Comparison of ENCODE assay signal across 25 cellular contexts in genomic region chr16:67147437-67148140, GRCh38. TPM values are rescaled to one million over a fixed set of nuclear protein-coding genes. Genes with fewer than 3 reads are reported as not detected.
DNase-seq lines count a peak whose midpoint lies in the region; ATAC-seq and TF ChIP-seq lines count a peak whose summit lies in the region.
"Had no signal": no experiment of that assay in that cellular context is flagged by ENCODE, and none has a peak within 500 bp of the region (broad histone marks: within the 10 kb centered on the region; RNA-seq: fewer than 3 reads in every experiment).

No MANE protein-coding gene starts in this region.

- no peak for ATAC-seq in activated CD8-positive, alpha-beta T cell treated with anti-CD3 and anti-CD28 coated beads, Interleukin-2, amount 10 ng/mL, durations not matched to agents 7 days and 5 days
- no peak for ATAC-seq in activated CD8-positive, alpha-beta T cell treated with anti-CD3 and anti-CD28 coated beads for 36 hours
- ATAC-seq in sciatic nerve (no peak), left lung (no peak)
- ATAC-seq: effector memory CD8-positive, alpha-beta T cell; naive thymus-derived CD4-positive, alpha-beta T cell; stimulated activated naive CD8-positive, alpha-beta T cell treated with anti-CD3 and anti-CD28 coated beads, Interleukin-15, Interleukin-2, amounts not matched to agents 100 U/mL and 50 U/mL, for 24 hours had no signal

- peaks cover 3% of the 10 kb centered on the region for H3K27me3 Mint-ChIP-seq in activated CD8-positive, alpha-beta T cell treated with anti-CD3 and anti-CD28 coated beads, Interleukin-2, amount 10 ng/mL, durations not matched to agents 7 days and 5 days (ENCODE audit: low read depth)
- peaks cover 12% of the 10 kb centered on the region for H3K27me3 Mint-ChIP-seq in activated CD8-positive, alpha-beta T cell treated with anti-CD3 and anti-CD28 coated beads for 36 hours
- H3K27me3 Mint-ChIP-seq in activated T-helper 1 cell treated with anti-CD3 and anti-CD28 coated beads, Interleukin-12 subunit alpha, Interleukin-12 subunit beta, Interleukin-2, Interleukin-4 antibody, amounts not matched to agents 30 ng/mL and 10 ng/mL and 1 ng/mL, durations not matched to agents 14 hours and 24 hours and 36 hours (ENCODE audit: insufficient read depth): no peaks in the 10 kb centered on the region
- H3K27me3 Mint-ChIP-seq in CD4-positive, alpha-beta memory T cell: no peaks in the 10 kb centered on the region
- H3K27me3 Mint-ChIP-seq: effector memory CD8-positive, alpha-beta T cell had no signal

- TF ChIP-seq CTCF in activated CD8-positive, alpha-beta T cell treated with anti-CD3 and anti-CD28 coated beads for 36 hours (IDR thresholded peaks at IDR 0.05): no peak
- TF ChIP-seq CTCF in tibial nerve (IDR thresholded peaks at IDR 0.05) (no peak), left lung (IDR thresholded peaks at IDR 0.05) (no peak)

- no peak for TF ChIP-seq EP300 in tibial nerve (IDR thresholded peaks at IDR 0.05)

- H3K9me3 ChIP-seq in tibial nerve: no peaks in the 10 kb centered on the region
- no peaks in the 10 kb centered on the region for H3K9me3 ChIP-seq in CD4-positive, alpha-beta memory T cell (ENCODE audit: control insufficient read depth in 1 of 2, low read length in 2 of 2)
- H3K9me3 ChIP-seq in left lung: no peaks in the 10 kb centered on the region
- H3K9me3 ChIP-seq: ascending aorta, testis had no signal

- peaks cover 17% of the 10 kb centered on the region for H3K4me1 Mint-ChIP-seq in activated CD8-positive, alpha-beta T cell treated with anti-CD3 and anti-CD28 coated beads, Interleukin-2, amount 10 ng/mL, durations not matched to agents 7 days and 5 days (ENCODE audit: low read depth)
- peaks cover 7% of the 10 kb centered on the region for H3K4me1 Mint-ChIP-seq in activated CD8-positive, alpha-beta T cell treated with anti-CD3 and anti-CD28 coated beads for 36 hours (ENCODE audit: low read depth)
- H3K4me1 Mint-ChIP-seq in activated T-helper 1 cell treated with anti-CD3 and anti-CD28 coated beads, Interleukin-12 subunit alpha, Interleukin-12 subunit beta, Interleukin-2, Interleukin-4 antibody, amounts not matched to agents 30 ng/mL and 10 ng/mL and 1 ng/mL, durations not matched to agents 14 hours and 24 hours and 36 hours (ENCODE audit: low read depth): peaks cover 13% of the 10 kb centered on the region
- H3K4me1 Mint-ChIP-seq in CD4-positive, alpha-beta memory T cell: peaks cover 6 to 28% (median 14%) of the 10 kb centered on the region in 4 donors

- H3K4me1 ChIP-seq in tibial nerve (peaks cover 0 to 20% (median 7%) of the 10 kb centered on the region in 4 donors), left lung (peaks cover 0 to 25% of the 10 kb centered on the region in 2 donors)
- peaks cover 11% of the 10 kb centered on the region for H3K4me1 ChIP-seq in CD4-positive, alpha-beta memory T cell (ENCODE audit: insufficient read depth, low read length)

- no peaks in the 10 kb centered on the region for H3K9me3 Mint-ChIP-seq in activated CD8-positive, alpha-beta T cell treated with anti-CD3 and anti-CD28 coated beads, Interleukin-2, amount 10 ng/mL, durations not matched to agents 7 days and 5 days (ENCODE audit: insufficient read depth)
- no peaks in the 10 kb centered on the region for H3K9me3 Mint-ChIP-seq in activated CD8-positive, alpha-beta T cell treated with anti-CD3 and anti-CD28 coated beads for 36 hours
- H3K9me3 Mint-ChIP-seq in activated T-helper 1 cell treated with anti-CD3 and anti-CD28 coated beads, Interleukin-12 subunit alpha, Interleukin-12 subunit beta, Interleukin-2, Interleukin-4 antibody, amounts not matched to agents 30 ng/mL and 10 ng/mL and 1 ng/mL, durations not matched to agents 14 hours and 24 hours and 36 hours: no peaks in the 10 kb centered on the region
- peaks cover 0 to 5% (median 0%) of the 10 kb centered on the region in 8 donors for H3K9me3 Mint-ChIP-seq in CD4-positive, alpha-beta memory T cell
- H3K9me3 Mint-ChIP-seq: activated B cell treated with CpG ODN at 0.5 μM for 24 hours; effector memory CD8-positive, alpha-beta T cell had no signal

- H3K27ac ChIP-seq in tibial nerve: no peak overlapping the region
- H3K27ac ChIP-seq in CD4-positive, alpha-beta memory T cell (ENCODE audit: low read depth, low read length): no peak overlapping the region
- no peak overlapping the region for H3K27ac ChIP-seq in left lung
- H3K27ac ChIP-seq: ascending aorta, C4-2B, testis had no signal

- H3K36me3 ChIP-seq in tibial nerve (peaks cover 0 to 73% (median 19%) of the 10 kb centered on the region in 3 donors), left lung (peaks cover 0 to 71% of the 10 kb centered on the region in 2 donors)
- H3K36me3 ChIP-seq in CD4-positive, alpha-beta memory T cell (ENCODE audit: insufficient read depth, low read length): peaks cover 13% of the 10 kb centered on the region

- H3K4me3 ChIP-seq in tibial nerve: no peak overlapping the region
- no peak overlapping the region for H3K4me3 ChIP-seq in CD4-positive, alpha-beta memory T cell (ENCODE audit: low read length in 2 of 2)
- no peak overlapping the region for H3K4me3 ChIP-seq in left lung
- H3K4me3 ChIP-seq: ascending aorta, testis had no signal

- H3K36me3 Mint-ChIP-seq in activated CD8-positive, alpha-beta T cell treated with anti-CD3 and anti-CD28 coated beads, Interleukin-2, amount 10 ng/mL, durations not matched to agents 7 days and 5 days (ENCODE audit: low read depth): peaks cover 46% of the 10 kb centered on the region
- H3K36me3 Mint-ChIP-seq in activated CD8-positive, alpha-beta T cell treated with anti-CD3 and anti-CD28 coated beads for 36 hours (ENCODE audit: low read depth): peaks cover 51% of the 10 kb centered on the region
- H3K36me3 Mint-ChIP-seq in activated T-helper 1 cell treated with anti-CD3 and anti-CD28 coated beads, Interleukin-12 subunit alpha, Interleukin-12 subunit beta, Interleukin-2, Interleukin-4 antibody, amounts not matched to agents 30 ng/mL and 10 ng/mL and 1 ng/mL, durations not matched to agents 14 hours and 24 hours and 36 hours (ENCODE audit: low read depth): peaks cover 34% of the 10 kb centered on the region
- peaks cover 25 to 37% of the 10 kb centered on the region in 2 donors for H3K36me3 Mint-ChIP-seq in CD4-positive, alpha-beta memory T cell

- POLR2A ChIA-PET in activated CD8-positive, alpha-beta T cell treated with anti-CD3 and anti-CD28 coated beads, Interleukin-2, amount 10 ng/mL, durations not matched to agents 7 days and 5 days (lab: Charles Lee): no interaction called here
- POLR2A ChIA-PET in activated CD8-positive, alpha-beta T cell treated with anti-CD3 and anti-CD28 coated beads for 36 hours (lab: Charles Lee): interaction anchor here (1.2 kb wide), 1 partner anchor 64 kb away, joined by 3 read pairs; no protein-coding TSS in a partner anchor
- POLR2A ChIA-PET in CD4-positive, alpha-beta memory T cell (lab: Charles Lee; ENCODE audit: partially characterized antibody): interaction anchor here (1.1 kb wide), 1 partner anchor 16 kb away, joined by 4 read pairs; no protein-coding TSS in a partner anchor

- WGBS in tibial nerve, 2 donors: 91 to 95% methylated on average over 4 of the region's 4 CpGs

- intact Hi-C loops in activated CD8-positive, alpha-beta T cell treated with anti-CD3 and anti-CD28 coated beads for 36 hours (cut with micrococcal nuclease): no loop called here
- intact Hi-C loops in activated T-helper 1 cell treated with anti-CD3 and anti-CD28 coated beads, Interleukin-12 subunit alpha, Interleukin-12 subunit beta, Interleukin-2, Interleukin-4 antibody, amounts not matched to agents 30 ng/mL and 10 ng/mL and 1 ng/mL, durations not matched to agents 14 hours and 24 hours and 36 hours (cut with micrococcal nuclease): no loop called here
- intact Hi-C loops in sciatic nerve (cut with DNase I): no loop called here
- intact Hi-C loops in CD4-positive, alpha-beta memory T cell (cut with micrococcal nuclease): no loop called here
- intact Hi-C loops in left lung (cut with DNase I): no loop called here

- TF ChIP-seq POLR2A in tibial nerve (IDR thresholded peaks at IDR 0.05): no peak

- CTCF ChIA-PET in activated CD8-positive, alpha-beta T cell treated with anti-CD3 and anti-CD28 coated beads, Interleukin-2, amount 10 ng/mL, durations not matched to agents 7 days and 5 days (lab: Charles Lee): no interaction called here
- CTCF ChIA-PET in activated CD8-positive, alpha-beta T cell treated with anti-CD3 and anti-CD28 coated beads for 36 hours (lab: Charles Lee): no interaction called here
- CTCF ChIA-PET in CD4-positive, alpha-beta memory T cell (lab: Charles Lee; ENCODE audit: partially characterized antibody): no interaction called here

- DNase-seq in activated CD8-positive, alpha-beta T cell treated with anti-CD3 and anti-CD28 coated beads, Interleukin-2, amount 10 ng/mL, durations not matched to agents 7 days and 5 days: no peak
- DNase-seq in activated CD8-positive, alpha-beta T cell treated with anti-CD3 and anti-CD28 coated beads for 36 hours: no peak
- DNase-seq in activated T-helper 1 cell treated with anti-CD3 and anti-CD28 coated beads, Interleukin-12 subunit alpha, Interleukin-12 subunit beta, Interleukin-2, Interleukin-4 antibody, amounts not matched to agents 30 ng/mL and 10 ng/mL and 1 ng/mL, durations not matched to agents 14 hours and 24 hours and 36 hours (ENCODE audit: low spot score): no peak
- peak; percentile 48 for DNase-seq in islet precursor cell
- DNase-seq in sciatic nerve (ENCODE audit: low spot score): peak; percentile 33
- no peak for DNase-seq in tibial nerve (ENCODE audit: low spot score in 2 of 2)
- DNase-seq in CD4-positive, alpha-beta memory T cell: no peak
- DNase-seq in left lung: no peak
- DNase-seq: activated B cell treated with CpG ODN at 0.5 μM for 24 hours; activated effector memory CD4-positive, alpha-beta T cell treated with Interleukin-2 at 50 U/mL for 16 hours; Calu3; cortex of kidney; DMS79 treated with DMSO at 0.1 percent for 48 hours; effector memory CD8-positive, alpha-beta T cell; GF-D8; glutamatergic neuron; naive thymus-derived CD4-positive, alpha-beta T cell; NCI-H1048; NCI-H2107; NCI-H774; stimulated activated naive CD8-positive, alpha-beta T cell treated with anti-CD3 and anti-CD28 coated beads, Interleukin-15, Interleukin-2, amounts not matched to agents 100 U/mL and 50 U/mL, for 24 hours; T-helper 1 cell; testis had no signal

- H3K27ac Mint-ChIP-seq in activated CD8-positive, alpha-beta T cell treated with anti-CD3 and anti-CD28 coated beads, Interleukin-2, amount 10 ng/mL, durations not matched to agents 7 days and 5 days: peak overlapping the region; percentile 70
- no peak overlapping the region for H3K27ac Mint-ChIP-seq in activated CD8-positive, alpha-beta T cell treated with anti-CD3 and anti-CD28 coated beads for 36 hours
- peak overlapping the region; percentile 34 for H3K27ac Mint-ChIP-seq in activated T-helper 1 cell treated with anti-CD3 and anti-CD28 coated beads, Interleukin-12 subunit alpha, Interleukin-12 subunit beta, Interleukin-2, Interleukin-4 antibody, amounts not matched to agents 30 ng/mL and 10 ng/mL and 1 ng/mL, durations not matched to agents 14 hours and 24 hours and 36 hours
- peak overlapping the region in 3 of 7 donors; percentile 50 to 85 (median 75) for H3K27ac Mint-ChIP-seq in CD4-positive, alpha-beta memory T cell
- H3K27ac Mint-ChIP-seq: activated B cell treated with CpG ODN at 0.5 μM for 24 hours had no signal

- H3K27me3 ChIP-seq in tibial nerve (peaks cover 0 to 17% of the 10 kb centered on the region in 2 donors), left lung (peaks cover 0 to 31% of the 10 kb centered on the region in 2 donors)
- no peaks in the 10 kb centered on the region for H3K27me3 ChIP-seq in CD4-positive, alpha-beta memory T cell (ENCODE audit: insufficient read depth, low read length)
- H3K27me3 ChIP-seq: ascending aorta, testis had no signal

- no peak overlapping the region for H3K4me3 Mint-ChIP-seq in activated CD8-positive, alpha-beta T cell treated with anti-CD3 and anti-CD28 coated beads, Interleukin-2, amount 10 ng/mL, durations not matched to agents 7 days and 5 days
- H3K4me3 Mint-ChIP-seq in activated CD8-positive, alpha-beta T cell treated with anti-CD3 and anti-CD28 coated beads for 36 hours: no peak overlapping the region
- no peak overlapping the region for H3K4me3 Mint-ChIP-seq in activated T-helper 1 cell treated with anti-CD3 and anti-CD28 coated beads, Interleukin-12 subunit alpha, Interleukin-12 subunit beta, Interleukin-2, Interleukin-4 antibody, amounts not matched to agents 30 ng/mL and 10 ng/mL and 1 ng/mL, durations not matched to agents 14 hours and 24 hours and 36 hours
- H3K4me3 Mint-ChIP-seq in CD4-positive, alpha-beta memory T cell: no peak overlapping the region
- H3K4me3 Mint-ChIP-seq: activated B cell treated with CpG ODN at 0.5 μM for 24 hours had no signal

RNA-seq across cellular contexts. Expression of gene B3GNT9, which starts 3.2 kb away (rescaled TPM):
- total RNA-seq in activated CD8-positive, alpha-beta T cell treated with anti-CD3 and anti-CD28 coated beads, Interleukin-2, amount 10 ng/mL, durations not matched to agents 7 days and 5 days: 1 to 10 TPM; 6.6 to 7.2 TPM
- total RNA-seq in activated CD8-positive, alpha-beta T cell treated with anti-CD3 and anti-CD28 coated beads for 36 hours: 1 to 10 TPM; 2.1 to 2.5 TPM
- total RNA-seq in activated T-helper 1 cell treated with anti-CD3 and anti-CD28 coated beads, Interleukin-12 subunit alpha, Interleukin-12 subunit beta, Interleukin-2, Interleukin-4 antibody, amounts not matched to agents 30 ng/mL and 10 ng/mL and 1 ng/mL, durations not matched to agents 14 hours and 24 hours and 36 hours: 6.2 TPM in 2 replicates
- total RNA-seq in sciatic nerve (13.9 TPM), tibial nerve (10 to 100 TPM in 3 of 4 donors, 1 to 10 TPM in 1; 9.3 to 23.1 (median 18.4) TPM), left lung (10 to 100 TPM; 18.6 to 29.4 TPM)
- total RNA-seq in CD4-positive, alpha-beta memory T cell: 10 to 100 TPM; 10.0 to 10.4 TPM
- 10 to 100 TPM; 10.0 to 11.8 TPM for polyA plus RNA-seq in CD4-positive, alpha-beta memory T cell

RNA-seq across cellular contexts. Expression of gene TRADD, which starts 12.1 kb away (rescaled TPM):
- total RNA-seq in activated CD8-positive, alpha-beta T cell treated with anti-CD3 and anti-CD28 coated beads, Interleukin-2, amount 10 ng/mL, durations not matched to agents 7 days and 5 days: 10 to 100 TPM; 39.2 to 40.7 TPM
- total RNA-seq in activated CD8-positive, alpha-beta T cell treated with anti-CD3 and anti-CD28 coated beads for 36 hours: 10 to 100 TPM; 28.4 to 31.2 TPM
- total RNA-seq in activated T-helper 1 cell treated with anti-CD3 and anti-CD28 coated beads, Interleukin-12 subunit alpha, Interleukin-12 subunit beta, Interleukin-2, Interleukin-4 antibody, amounts not matched to agents 30 ng/mL and 10 ng/mL and 1 ng/mL, durations not matched to agents 14 hours and 24 hours and 36 hours: 29.0 TPM in 2 replicates
- total RNA-seq in sciatic nerve: 11.3 TPM
- 10 to 100 TPM; 26.0 to 46.5 (median 36.2) TPM for total RNA-seq in tibial nerve
- 100 to 1,000 TPM; 161 to 173 TPM for total RNA-seq in CD4-positive, alpha-beta memory T cell
- 100 to 1,000 TPM; 221 to 285 TPM for polyA plus RNA-seq in CD4-positive, alpha-beta memory T cell
- 10 to 100 TPM; 25.1 to 25.5 TPM for total RNA-seq in left lung

RNA-seq across cellular contexts. Expression of gene FBXL8, which starts 12.2 kb away (rescaled TPM):
- total RNA-seq in activated CD8-positive, alpha-beta T cell treated with anti-CD3 and anti-CD28 coated beads, Interleukin-2, amount 10 ng/mL, durations not matched to agents 7 days and 5 days: 10 to 100 TPM; 22.7 to 24.8 TPM
- 10 to 100 TPM; 27.1 to 28.6 TPM for total RNA-seq in activated CD8-positive, alpha-beta T cell treated with anti-CD3 and anti-CD28 coated beads for 36 hours
- 19.3 and 22.4 TPM in 2 replicates for total RNA-seq in activated T-helper 1 cell treated with anti-CD3 and anti-CD28 coated beads, Interleukin-12 subunit alpha, Interleukin-12 subunit beta, Interleukin-2, Interleukin-4 antibody, amounts not matched to agents 30 ng/mL and 10 ng/mL and 1 ng/mL, durations not matched to agents 14 hours and 24 hours and 36 hours
- total RNA-seq in sciatic nerve (10.1 TPM), tibial nerve (10 to 100 TPM; 17.7 to 58.5 (median 40.0) TPM), left lung (10 to 100 TPM; 22.1 to 22.9 TPM)
- total RNA-seq in CD4-positive, alpha-beta memory T cell: 10 to 100 TPM; 69.9 to 76.2 TPM
- 10 to 100 TPM; 19.2 to 26.5 TPM for polyA plus RNA-seq in CD4-positive, alpha-beta memory T cell

RNA-seq across cellular contexts. Expression of gene HSF4, which starts 17.0 kb away (rescaled TPM):
- total RNA-seq in activated CD8-positive, alpha-beta T cell treated with anti-CD3 and anti-CD28 coated beads, Interleukin-2, amount 10 ng/mL, durations not matched to agents 7 days and 5 days: 10 to 100 TPM; 31.5 to 34.4 TPM
- 10 to 100 TPM; 56.0 to 73.3 TPM for total RNA-seq in activated CD8-positive, alpha-beta T cell treated with anti-CD3 and anti-CD28 coated beads for 36 hours
- 30.3 and 36.8 TPM in 2 replicates for total RNA-seq in activated T-helper 1 cell treated with anti-CD3 and anti-CD28 coated beads, Interleukin-12 subunit alpha, Interleukin-12 subunit beta, Interleukin-2, Interleukin-4 antibody, amounts not matched to agents 30 ng/mL and 10 ng/mL and 1 ng/mL, durations not matched to agents 14 hours and 24 hours and 36 hours
- total RNA-seq in sciatic nerve: 123 TPM
- total RNA-seq in tibial nerve: 100 to 1,000 TPM; 103 to 167 (median 153) TPM
- total RNA-seq in CD4-positive, alpha-beta memory T cell: 10 to 100 TPM; 93.6 to 98.7 TPM
- polyA plus RNA-seq in CD4-positive, alpha-beta memory T cell: under 1 TPM in 1 of 2 donors, not detected in 1; 0.37 TPM
- total RNA-seq in left lung: 10 to 100 TPM; 28.1 to 38.2 TPM
- polyA plus RNA-seq: naive thymus-derived CD4-positive, alpha-beta T cell had no signal

RNA-seq across cellular contexts. Expression of gene NOL3, which starts 22.7 kb away (rescaled TPM):
- total RNA-seq in activated CD8-positive, alpha-beta T cell treated with anti-CD3 and anti-CD28 coated beads, Interleukin-2, amount 10 ng/mL, durations not matched to agents 7 days and 5 days: 1 to 10 TPM; 7.4 to 8.2 TPM
- 10 to 100 TPM; 24.5 to 25.3 TPM for total RNA-seq in activated CD8-positive, alpha-beta T cell treated with anti-CD3 and anti-CD28 coated beads for 36 hours
- 19.0 and 22.9 TPM in 2 replicates for total RNA-seq in activated T-helper 1 cell treated with anti-CD3 and anti-CD28 coated beads, Interleukin-12 subunit alpha, Interleukin-12 subunit beta, Interleukin-2, Interleukin-4 antibody, amounts not matched to agents 30 ng/mL and 10 ng/mL and 1 ng/mL, durations not matched to agents 14 hours and 24 hours and 36 hours
- total RNA-seq in sciatic nerve (37.9 TPM), tibial nerve (10 to 100 TPM; 55.5 to 95.4 (median 76.6) TPM), left lung (10 to 100 TPM; 29.5 to 36.7 TPM)
- 10 to 100 TPM in 1 of 2 experiments, 1 to 10 TPM in 1; 9.6 to 12.5 TPM for total RNA-seq in CD4-positive, alpha-beta memory T cell
- 1 to 10 TPM; 1.3 to 1.7 TPM for polyA plus RNA-seq in CD4-positive, alpha-beta memory T cell
- polyA plus RNA-seq: naive thymus-derived CD4-positive, alpha-beta T cell had no signal

Comparison
In these comparisons a context has a peak if more than half of its experiments do, and no peak if none do; other contexts are left out.
1. DNase-seq: peak in islet precursor cell (single experiment) and sciatic nerve (single experiment); none in activated CD8-positive, alpha-beta T cell treated with anti-CD3 and anti-CD28 coated beads, Interleukin-2, amount 10 ng/mL, durations not matched to agents 7 days and 5 days (single experiment), activated CD8-positive, alpha-beta T cell treated with anti-CD3 and anti-CD28 coated beads for 36 hours (single experiment), activated T-helper 1 cell treated with anti-CD3 and anti-CD28 coated beads, Interleukin-12 subunit alpha, Interleukin-12 subunit beta, Interleukin-2, Interleukin-4 antibody, amounts not matched to agents 30 ng/mL and 10 ng/mL and 1 ng/mL, durations not matched to agents 14 hours and 24 hours and 36 hours (single experiment), tibial nerve (0 of 2), CD4-positive, alpha-beta memory T cell (0 of 5) and left lung (0 of 2).